Comparison of ENCODE assay signal across 8 cellular contexts in genomic region chr20:32109392-32110172, GRCh38. TPM values are rescaled to one million over a fixed set of nuclear protein-coding genes. Genes with fewer than 3 reads are reported as not detected.
DNase-seq lines count a peak whose midpoint lies in the region; ATAC-seq, FAIRE-seq and TF ChIP-seq lines count a peak whose summit lies in the region.

Gene TM9SF4 (plus strand): TSS chr20:32109714. CDS start chr20:32109741, 27 bp downstream.

- no peak for FAIRE-seq in pancreas (lab: Jason Lieb, UNC)

- peaks cover 11% of the 10 kb centered on the region for H3K36me3 Mint-ChIP-seq in activated naive CD8-positive, alpha-beta T cell treated with anti-CD3 and anti-CD28 coated beads, Interleukin-2, amount 50 U/mL, for 24 hours (ENCODE audit: low read depth)

- 0% methylated on average over 38 of the region's 38 CpGs for WGBS in pancreas, 2 donors

- TF ChIP-seq CTCF in GM12864 (IDR thresholded peaks at IDR 0.05; ENCODE audit: low read depth, low read length, missing control alignments) (no peak), pancreas (IDR thresholded peaks at IDR 0.05) (no peak), tibial artery (IDR thresholded peaks at IDR 0.05) (no peak)

- H3K27me3 ChIP-seq in pancreas, result no peaks in the 10 kb centered on the region
- H3K27me3 ChIP-seq in tibial artery, result no peaks in the 10 kb centered on the region

- no peaks in the 10 kb centered on the region for H3K9me3 Mint-ChIP-seq in activated naive CD8-positive, alpha-beta T cell treated with anti-CD3 and anti-CD28 coated beads, Interleukin-2, amount 50 U/mL, for 24 hours

- no peaks in the 10 kb centered on the region for H3K27me3 Mint-ChIP-seq in activated naive CD8-positive, alpha-beta T cell treated with anti-CD3 and anti-CD28 coated beads, Interleukin-2, amount 50 U/mL, for 24 hours

- ATAC-seq in HG02759 (IDR thresholded peaks at IDR 0.05; ENCODE audit: unreplicated experiment) (peak; percentile 86), Right ventricle myocardium superior (ENCODE audit: poor library complexity) (peak; percentile 97), pancreas (peak; percentile 96 to 97 (median 96))
- ATAC-seq in activated naive CD8-positive, alpha-beta T cell treated with anti-CD3 and anti-CD28 coated beads, Interleukin-2, amount 50 U/mL, for 24 hours, result peak; percentile 81

- DNase-seq in GM12864 (ENCODE audit: low read depth) (peak; percentile 93), NCI-H1417 (lab: John Stamatoyannopoulos, UW) (peak; percentile 96 to 99 (median 98)), SW 1271 (lab: John Stamatoyannopoulos, UW) (peak; percentile 95 to 98), Right ventricle myocardium superior (peak; percentile 93), pancreas (peak; percentile 89 to 91 (median 90)), tibial artery (peak; percentile 90 to 93)
- DNase-seq in activated naive CD8-positive, alpha-beta T cell treated with anti-CD3 and anti-CD28 coated beads, Interleukin-2, amount 50 U/mL, for 24 hours, result peak; percentile 90

- H3K4me3 Mint-ChIP-seq in activated naive CD8-positive, alpha-beta T cell treated with anti-CD3 and anti-CD28 coated beads, Interleukin-2, amount 50 U/mL, for 24 hours, result peak within 1 kb of the TSS; percentile 87

- peak within 1 kb of the TSS; percentile 97 to 100 (median 99) for H3K27ac ChIP-seq in pancreas
- peak within 1 kb of the TSS; percentile 95 to 100 for H3K27ac ChIP-seq in tibial artery

- peak within 1 kb of the TSS; percentile 79 for H3K4me3 ChIP-seq in GM12864 (ENCODE audit: low read depth, low read length)
- peak within 1 kb of the TSS; percentile 81 to 99 (median 86) for H3K4me3 ChIP-seq in pancreas
- peak within 1 kb of the TSS; percentile 82 to 99 for H3K4me3 ChIP-seq in tibial artery

- peak within 1 kb of the TSS; percentile 99 for H3K27ac Mint-ChIP-seq in activated naive CD8-positive, alpha-beta T cell treated with anti-CD3 and anti-CD28 coated beads, Interleukin-2, amount 50 U/mL, for 24 hours

- H3K36me3 ChIP-seq in pancreas (no peaks in the 10 kb centered on the region), tibial artery (no peaks in the 10 kb centered on the region)

- H3K4me1 ChIP-seq in pancreas, result peaks cover 0 to 15% (median 4%) of the 10 kb centered on the region in 3 donors
- peaks cover 0 to 31% (median 16%) of the 10 kb centered on the region in 4 donors for H3K4me1 ChIP-seq in tibial artery

- intact Hi-C loops in Right ventricle myocardium superior (cut with DNase I) (no loop called here), pancreas (cut with DNase I) (no loop called here), tibial artery (cut with DNase I; ENCODE audit: low total_unique reads) (loop anchor here (5.0 kb wide), 1 partner anchor 98 kb away; the partner anchor contains the start of genes PLAGL2 and POFUT1)

- peaks cover 34% of the 10 kb centered on the region for H3K4me1 Mint-ChIP-seq in activated naive CD8-positive, alpha-beta T cell treated with anti-CD3 and anti-CD28 coated beads, Interleukin-2, amount 50 U/mL, for 24 hours

- no peaks in the 10 kb centered on the region for H3K9me3 ChIP-seq in pancreas
- H3K9me3 ChIP-seq in tibial artery, result no peaks in the 10 kb centered on the region

RNA-seq across cellular contexts. Expression of gene TM9SF4, which starts in this region (rescaled TPM):
- total RNA-seq in Right ventricle myocardium superior (23.0 TPM), pancreas (10 to 100 TPM; 15.3 to 30.2 (median 20.9) TPM)
- 10 to 100 TPM; 12.7 to 23.7 TPM for polyA plus RNA-seq in pancreas

Comparison
In these comparisons a context has a peak if more than half of its experiments do, and no peak if none do; other contexts are left out.
1. Peak in every context shown above with its lines: DNase-seq, ATAC-seq, H3K4me3 ChIP-seq and H3K27ac ChIP-seq.